ENCODE assay signal across 13 cellular contexts in genomic region chr2:47299555-47299954, GRCh38.
DNase-seq lines count a peak whose midpoint lies in the region; ATAC-seq and TF ChIP-seq lines count a peak whose summit lies in the region.
"Had no signal": no experiment of that assay in that cellular context is flagged by ENCODE, and none has a peak within 500 bp of the region (broad histone marks: within the 10 kb centered on the region; RNA-seq: fewer than 3 reads in every experiment).

No MANE protein-coding gene starts in this region.

- no peaks in the 10 kb centered on the region for H3K9me3 Mint-ChIP-seq in endodermal cell
- no peaks in the 10 kb centered on the region for H3K9me3 Mint-ChIP-seq in T-cell

- no peak for TF ChIP-seq POLR2A in transverse colon (IDR thresholded peaks at IDR 0.05)

- H3K27me3 ChIP-seq in endodermal cell (ENCODE audit: control insufficient read depth, insufficient read depth, low read length, poor library complexity, severe bottlenecking): peaks cover 26% of the 10 kb centered on the region
- no peaks in the 10 kb centered on the region for H3K27me3 ChIP-seq in psoas muscle (ENCODE audit: insufficient read depth in 3 of 3, low read length in 2 of 3)
- H3K27me3 ChIP-seq in transverse colon: no peaks in the 10 kb centered on the region
- H3K27me3 ChIP-seq: gastroesophageal sphincter had no signal

- CTCF ChIA-PET in T-cell (lab: Charles Lee): interaction anchor here in 1 of 2 donors (0.7 kb wide), 1 partner anchor 311 kb away, joined by 8 read pairs; no protein-coding TSS in a partner anchor

- no peak overlapping the region for H3K4me3 ChIP-seq in endodermal cell (ENCODE audit: low read length)
- no peak overlapping the region for H3K4me3 ChIP-seq in psoas muscle
- H3K4me3 ChIP-seq in transverse colon: no peak overlapping the region
- H3K4me3 ChIP-seq: gastroesophageal sphincter, lung had no signal

- POLR2A ChIA-PET in T-cell (lab: Charles Lee): no interaction called here

- DNase-seq in EH (ENCODE audit: low read depth) (peak; percentile 83), NOMO-1 (lab: John Stamatoyannopoulos, UW; ENCODE audit: unreplicated experiment in 2 of 2) (peak; percentile 10 to 60), endodermal cell (peak; percentile 58), psoas muscle (peak; percentile 50 to 80), transverse colon (no peak), omental fat pad (ENCODE audit: low spot score) (no peak), T-cell (no peak)
- DNase-seq: activated CD8-positive, alpha-beta memory T cell treated with anti-CD3 and anti-CD28 coated beads, Interleukin-2, amount 10 ng/mL, durations not matched to agents 7 days and 5 days; Kasumi-1; NCI-H524 treated with DMSO at 0.1 percent for 48 hours had no signal

- no peaks in the 10 kb centered on the region for H3K36me3 Mint-ChIP-seq in endodermal cell (ENCODE audit: low read depth)
- H3K36me3 Mint-ChIP-seq in T-cell: no peaks in the 10 kb centered on the region
- H3K36me3 Mint-ChIP-seq: activated CD8-positive, alpha-beta memory T cell treated with anti-CD3 and anti-CD28 coated beads, Interleukin-2, amount 10 ng/mL, durations not matched to agents 7 days and 5 days had no signal

- H3K27ac Mint-ChIP-seq in endodermal cell (no peak overlapping the region), T-cell (no peak overlapping the region)
- H3K27ac Mint-ChIP-seq: activated CD8-positive, alpha-beta memory T cell treated with anti-CD3 and anti-CD28 coated beads, Interleukin-2, amount 10 ng/mL, durations not matched to agents 7 days and 5 days had no signal

- H3K9me3 ChIP-seq in endodermal cell (ENCODE audit: control insufficient read depth, low read length) (no peaks in the 10 kb centered on the region), psoas muscle (no peaks in the 10 kb centered on the region), transverse colon (no peaks in the 10 kb centered on the region)
- H3K9me3 ChIP-seq: gastroesophageal sphincter had no signal

- intact Hi-C loops in psoas muscle (cut with DNase I): no loop called here
- intact Hi-C loops in transverse colon (cut with DNase I; ENCODE audit: low total_unique reads): no loop called here

- peaks cover 6% of the 10 kb centered on the region for H3K4me1 ChIP-seq in endodermal cell (ENCODE audit: control insufficient read depth, insufficient read depth, low read length)
- H3K4me1 ChIP-seq in psoas muscle: peaks cover 26% of the 10 kb centered on the region
- peaks cover 4 to 17% (median 7%) of the 10 kb centered on the region in 4 donors for H3K4me1 ChIP-seq in transverse colon

- H3K4me3 Mint-ChIP-seq in endodermal cell: no peak overlapping the region
- no peak overlapping the region for H3K4me3 Mint-ChIP-seq in T-cell
- H3K4me3 Mint-ChIP-seq: activated CD8-positive, alpha-beta memory T cell treated with anti-CD3 and anti-CD28 coated beads, Interleukin-2, amount 10 ng/mL, durations not matched to agents 7 days and 5 days had no signal

- H3K4me1 Mint-ChIP-seq in endodermal cell (peaks cover 16% of the 10 kb centered on the region), T-cell (peaks cover 13 to 14% (median 14%) of the 10 kb centered on the region in 3 donors)

- H3K36me3 ChIP-seq in endodermal cell (ENCODE audit: control insufficient read depth, insufficient read depth, low read length) (no peaks in the 10 kb centered on the region), psoas muscle (ENCODE audit: insufficient read depth in 1 of 2, low read depth in 1 of 2) (no peaks in the 10 kb centered on the region), transverse colon (no peaks in the 10 kb centered on the region)
- H3K36me3 ChIP-seq: gastroesophageal sphincter had no signal

- no peak for TF ChIP-seq EP300 in transverse colon (IDR thresholded peaks at IDR 0.05; ENCODE audit: low read depth)

- TF ChIP-seq CTCF in endodermal cell (conservative IDR thresholded peaks at IDR 0.05): no peak
- no peak for TF ChIP-seq CTCF in psoas muscle (IDR thresholded peaks at IDR 0.05)
- TF ChIP-seq CTCF in transverse colon (IDR thresholded peaks at IDR 0.05): no peak
- no peak for TF ChIP-seq CTCF in omental fat pad (IDR thresholded peaks at IDR 0.05)

- peak; percentile 82 to 97 (median 92) for ATAC-seq in psoas muscle
- no peak for ATAC-seq in omental fat pad (ENCODE audit: low FRiP score)
- ATAC-seq in HG03457 (IDR thresholded peaks at IDR 0.05; ENCODE audit: unreplicated experiment): no peak
- no peak for ATAC-seq in T-cell (replicated peaks in 1 of 4)
- ATAC-seq: activated CD8-positive, alpha-beta memory T cell treated with anti-CD3 and anti-CD28 coated beads, Interleukin-2, amount 10 ng/mL, durations not matched to agents 7 days and 5 days; gastroesophageal sphincter had no signal

- H3K27ac ChIP-seq in endodermal cell (ENCODE audit: low read depth, low read length) (no peak overlapping the region), psoas muscle (peak overlapping the region; percentile 81), transverse colon (no peak overlapping the region)
- H3K27ac ChIP-seq: gastroesophageal sphincter had no signal

- 81 to 86% methylated on average over 5 to 9 of the region's 9 CpGs for WGBS in endodermal cell (ENCODE audit: insufficient coverage in 1 of 2, insufficient read length in 1 of 2), 2 experiments
- 22 to 43% (median 30%) methylated on average over 8 to 9 of the region's 9 CpGs for WGBS in psoas muscle, 3 donors
- 80% methylated on average over 9 of the region's 9 CpGs; no CpG with 5 or more reads in 1 of the 2 donors for WGBS in transverse colon (ENCODE audit: low coverage in 1 of 2), 2 donors

- H3K9ac ChIP-seq in endodermal cell (ENCODE audit: extremely low read depth, low read length, poor library complexity, severe bottlenecking): no peak overlapping the region

- H3K27me3 Mint-ChIP-seq in endodermal cell (ENCODE audit: insufficient read depth) (peaks cover 65% of the 10 kb centered on the region), T-cell (peaks cover 4 to 15% of the 10 kb centered on the region in 2 donors)

- in situ Hi-C loops in transverse colon (cut with MboI; ENCODE audit: low pct_ligation_motif_present in 1 of 4, low pct_unique_long_range_greater_than_20kb in 1 of 4, low sequenced_read_pairs in 3 of 4): no loop called here

Comparison
In these comparisons a context has a peak if more than half of its experiments do, and no peak if none do; other contexts are left out.
1. DNase-seq: peak in EH (single experiment), NOMO-1 (2 of 2), endodermal cell (single experiment) and psoas muscle (2 of 2); none in transverse colon (single experiment), omental fat pad (single experiment) and T-cell (0 of 34).
2. ATAC-seq: peak in psoas muscle (4 of 4); none in omental fat pad (single experiment), HG03457 (single experiment) and T-cell (0 of 4).